In genomic region chr9:106962615-106963363, GRCh38 we compare ENCODE assay signal across 17 cellular contexts.
A peak's percentile ranks its signal among the peaks of the same experiment; 100 is the strongest.
DNase-seq lines count a peak whose midpoint lies in the region; ATAC-seq and TF ChIP-seq lines count a peak whose summit lies in the region.
"Had no signal": no experiment of that assay in that cellular context is flagged by ENCODE, and none has a peak within 500 bp of the region (broad histone marks: within the 10 kb centered on the region; RNA-seq: fewer than 3 reads in every experiment).

No MANE protein-coding gene starts in this region.

- H3K4me3 ChIP-seq in astrocyte of the spinal cord (ENCODE audit: low read depth, low read length) (no peak overlapping the region), fibroblast of mammary gland (ENCODE audit: control insufficient read depth, low read depth, low read length) (no peak overlapping the region), subcutaneous abdominal adipose tissue (ENCODE audit: low read depth in 1 of 5, low read length in 5 of 5) (no peak overlapping the region)
- H3K4me3 ChIP-seq: K562 had no signal

- ATAC-seq in HG03280 (IDR thresholded peaks at IDR 0.05; ENCODE audit: unreplicated experiment): no peak
- ATAC-seq: HCT116, K562 had no signal

- peaks cover 0 to 19% (median 2%) of the 10 kb centered on the region in 5 donors for H3K4me1 ChIP-seq in subcutaneous abdominal adipose tissue (ENCODE audit: control insufficient read depth in 5 of 5, insufficient read depth in 5 of 5, low read length in 5 of 5)

- peak; percentile 60 for DNase-seq in astrocyte of the spinal cord (ENCODE audit: low read depth, low spot score)
- peak; percentile 45 for DNase-seq in fibroblast of mammary gland (ENCODE audit: low read depth)
- DNase-seq in lung microvascular endothelial cell (ENCODE audit: low read depth in 2 of 2): peak; percentile 87 to 93
- DNase-seq in HuH-7 (ENCODE audit: low spot score): no peak
- no peak for DNase-seq in AG20443 (ENCODE audit: low spot score)
- DNase-seq in NCI-H748 treated with DMSO at 0.1 percent for 48 hours (lab: John Stamatoyannopoulos, UW): no peak
- DNase-seq: central memory CD4-positive, alpha-beta T cell; DND-41; mesenchymal stem cell; NCI-H446 treated with DMSO at 0.1 percent for 48 hours; OCI-M1; stimulated activated CD4-positive, alpha-beta T cell treated with anti-CD3 and anti-CD28 coated beads, Interleukin-15, amount 100 ng/mL, for 24 hours had no signal

- H3K36me3 ChIP-seq in subcutaneous abdominal adipose tissue (ENCODE audit: control insufficient read depth in 5 of 5, insufficient read depth in 5 of 5, low read length in 5 of 5): peaks cover 4 to 12% (median 5%) of the 10 kb centered on the region in 5 donors

- no peaks in the 10 kb centered on the region for H3K9me3 ChIP-seq in subcutaneous abdominal adipose tissue (ENCODE audit: control insufficient read depth in 5 of 5, low read length in 5 of 5)

- peak overlapping the region; percentile 56 for H3K27ac ChIP-seq in subcutaneous abdominal adipose tissue (ENCODE audit: low read depth, low read length)
- H3K27ac ChIP-seq: C4-2B had no signal

- no peaks in the 10 kb centered on the region for H3K27me3 ChIP-seq in subcutaneous abdominal adipose tissue (ENCODE audit: control insufficient read depth in 5 of 5, insufficient read depth in 4 of 5, low read length in 5 of 5)

- TF ChIP-seq CTCF in astrocyte of the spinal cord (IDR thresholded peaks at IDR 0.05; ENCODE audit: low read depth, low read length) (no peak), fibroblast of mammary gland (conservative IDR thresholded peaks at IDR 0.05; ENCODE audit: control insufficient read depth, insufficient read depth, low read depth, low read length) (no peak)

- no peak overlapping the region for H3K9ac ChIP-seq in subcutaneous abdominal adipose tissue (ENCODE audit: low read length in 5 of 5)

- in situ Hi-C loops in astrocyte of the spinal cord (cut with HindIII; ENCODE audit: low sequenced_read_pairs): no loop called here

Comparison
In these comparisons a context has a peak if more than half of its experiments do, and no peak if none do; other contexts are left out.
1. DNase-seq: peak in astrocyte of the spinal cord (single experiment), fibroblast of mammary gland (single experiment) and lung microvascular endothelial cell (2 of 2); none in HuH-7 (single experiment), AG20443 (single experiment) and NCI-H748 treated with DMSO at 0.1 percent for 48 hours (single experiment).